17 cellular contexts compared by ENCODE assay signal in the genomic region with DNA sequence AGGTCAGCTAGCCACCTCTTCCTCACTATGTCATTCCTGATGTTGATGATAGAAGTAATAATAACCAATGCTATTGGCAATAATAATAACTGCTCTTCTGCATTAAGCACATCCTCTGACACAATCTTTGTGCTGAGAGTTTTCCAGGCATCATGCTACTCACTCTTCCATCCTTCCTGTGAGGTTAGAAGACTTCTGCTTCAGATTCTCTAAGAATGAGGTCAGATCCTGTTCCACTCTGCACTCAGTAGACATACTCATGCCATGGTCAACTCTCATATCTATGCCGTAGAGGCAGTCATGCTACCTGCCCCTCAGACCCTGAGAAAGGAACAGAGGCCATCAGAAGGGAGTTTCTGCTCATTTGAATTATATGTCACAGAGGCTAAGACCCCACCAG.
DNase-seq lines count a peak whose midpoint lies in the region; ATAC-seq, FAIRE-seq and TF ChIP-seq lines count a peak whose summit lies in the region.
"Had no signal": no experiment of that assay in that cellular context is flagged by ENCODE, and none has a peak within 500 bp of the region (broad histone marks: within the 10 kb centered on the region; RNA-seq: fewer than 3 reads in every experiment).

No MANE protein-coding gene starts in this region.

- no peak overlapping the region for H2BK120ac ChIP-seq in IMR-90 (ENCODE audit: low read depth, low read length)

- H4K91ac ChIP-seq in IMR-90 (ENCODE audit: insufficient read depth, low read depth, low read length), result no peak overlapping the region

- dilution Hi-C loops in IMR-90 (cut with HindIII; ENCODE audit: low sequenced_read_pairs, unreplicated experiment), result no loop called here
- dilution Hi-C loops in endothelial cell of umbilical vein (cut with MboI; ENCODE audit: extremely low pct_ligation_motif_present, low sequenced_read_pairs), result no loop called here

- H2AK9ac ChIP-seq in IMR-90 (replicated peaks; ENCODE audit: low read depth, low read length, poor library complexity), result no peak overlapping the region

- peak overlapping the region; percentile 100 for H3K27ac ChIP-seq in DOHH2 (ENCODE audit: low read depth, low read length)
- no peak overlapping the region for H3K27ac ChIP-seq in IMR-90 (ENCODE audit: insufficient read depth, low read length)
- H3K27ac ChIP-seq in RWPE2 (ENCODE audit: poor library complexity, severe bottlenecking), result no peak overlapping the region
- H3K27ac ChIP-seq in endothelial cell of umbilical vein (ENCODE audit: insufficient read depth, low read depth, low read length), result no peak overlapping the region
- H3K27ac ChIP-seq: A549 had no signal

- H3K56ac ChIP-seq in IMR-90 (ENCODE audit: extremely low read depth, insufficient read depth, low read length), result no peak overlapping the region

- H3K79me2 ChIP-seq in DOHH2 (ENCODE audit: control insufficient read depth, low read length) (no peaks in the 10 kb centered on the region), endothelial cell of umbilical vein (ENCODE audit: control insufficient read depth, insufficient read depth, low read length) (no peaks in the 10 kb centered on the region)

- TF ChIP-seq POLR2A in IMR-90 (IDR thresholded peaks at IDR 0.05; ENCODE audit: low read depth, low read length) (no peak), endothelial cell of umbilical vein (IDR thresholded peaks at IDR 0.05; ENCODE audit: low read depth, low read length) (no peak)

- in situ Hi-C loops in IMR-90 (cut with MboI; ENCODE audit: low sequenced_read_pairs), result no loop called here

- no peak for TF ChIP-seq RAD21 in IMR-90 (IDR thresholded peaks at IDR 0.05; ENCODE audit: low read length)

- H3K9ac ChIP-seq in IMR-90 (ENCODE audit: low read depth, low read length) (no peak overlapping the region), endothelial cell of umbilical vein (replicated peaks; ENCODE audit: extremely low read depth, insufficient read depth, low read length) (no peak overlapping the region)

- no peak overlapping the region for H4K5ac ChIP-seq in IMR-90 (ENCODE audit: low read depth, low read length)

- intact Hi-C loops in IMR-90 (cut with micrococcal nuclease), result no loop called here
- intact Hi-C loops in endothelial cell of umbilical vein (cut with micrococcal nuclease), result no loop called here

- H3K27me3 ChIP-seq in DOHH2 (ENCODE audit: control insufficient read depth, low read length), result no peaks in the 10 kb centered on the region
- H3K27me3 ChIP-seq in IMR-90 (ENCODE audit: control insufficient read depth, insufficient read depth, low read length), result no peaks in the 10 kb centered on the region
- H3K27me3 ChIP-seq in RWPE2 (ENCODE audit: insufficient read depth, poor library complexity, severe bottlenecking), result no peaks in the 10 kb centered on the region
- H3K27me3 ChIP-seq in endothelial cell of umbilical vein (ENCODE audit: control insufficient read depth in 2 of 2, insufficient read depth in 2 of 2, low read length in 2 of 2), result no peaks in the 10 kb centered on the region

- POLR2A ChIA-PET in IMR-90 (lab: Charles Lee; ENCODE audit: unreplicated experiment) (no interaction called here), endothelial cell of umbilical vein (lab: Charles Lee) (no interaction called here)

- no peak overlapping the region for H2BK5ac ChIP-seq in IMR-90 (ENCODE audit: low read depth, low read length, poor library complexity, severe bottlenecking)

- H2BK15ac ChIP-seq in IMR-90 (ENCODE audit: low read depth, low read length), result no peak overlapping the region

- H3K18ac ChIP-seq in IMR-90 (ENCODE audit: low read depth, low read length), result no peak overlapping the region

- WGBS in IMR-90 (ENCODE audit: extremely low coverage in 2 of 2, insufficient read length in 1 of 2), 2 experiments, result no CpG with 5 or more reads among the region's 1 CpG

- BruUV-seq in IMR-90 (replicated peaks; lab: Mats Ljungman, UMichigan) (no TSS peak), endothelial cell of umbilical vein (replicated peaks; lab: Mats Ljungman, UMichigan) (no TSS peak)

- H3K9me3 ChIP-seq in DOHH2 (ENCODE audit: control insufficient read depth, insufficient read depth, low read length) (no peaks in the 10 kb centered on the region), IMR-90 (ENCODE audit: control insufficient read depth, insufficient read depth, low read length) (no peaks in the 10 kb centered on the region), RWPE2 (ENCODE audit: severe bottlenecking) (no peaks in the 10 kb centered on the region), endothelial cell of umbilical vein (replicated peaks; ENCODE audit: control insufficient read depth, insufficient read depth, low read length) (no peaks in the 10 kb centered on the region)
- H3K9me3 ChIP-seq: A549, MG63 had no signal

- H3K4ac ChIP-seq in IMR-90 (ENCODE audit: low read depth, low read length), result no peak overlapping the region

- CTCF ChIA-PET in IMR-90 (lab: Yijun Ruan, JAX), result interaction anchor here (1.3 kb wide), 1 partner anchor 16 kb away, joined by 3 read pairs; no protein-coding TSS in a partner anchor
- CTCF ChIA-PET in endothelial cell of umbilical vein (lab: Charles Lee), result no interaction called here

- peak overlapping the region; percentile 60 for H3K4me3 ChIP-seq in DOHH2 (ENCODE audit: low read length)
- no peak overlapping the region for H3K4me3 ChIP-seq in IMR-90 (ENCODE audit: insufficient read depth, low read depth, low read length)
- no peak overlapping the region for H3K4me3 ChIP-seq in RWPE2 (ENCODE audit: severe bottlenecking)
- no peak overlapping the region for H3K4me3 ChIP-seq in endothelial cell of umbilical vein (replicated peaks in 1 of 3; ENCODE audit: insufficient read depth in 1 of 3, low read depth in 1 of 3, low read length in 3 of 3)
- H3K4me3 ChIP-seq: A549, MG63 had no signal

- no peak overlapping the region for H3K14ac ChIP-seq in IMR-90 (replicated peaks; ENCODE audit: low read depth, low read length)

- TF ChIP-seq CTCF in DOHH2 (IDR thresholded peaks at IDR 0.05; ENCODE audit: low read depth, low read length, poor library complexity, severe bottlenecking) (no peak), IMR-90 (conservative IDR thresholded peaks at IDR 0.05; ENCODE audit: low read depth, low read length) (no peak), RWPE2 (IDR thresholded peaks at IDR 0.05; ENCODE audit: poor library complexity, severe bottlenecking) (no peak), endothelial cell of umbilical vein (IDR thresholded peaks at IDR 0.05; ENCODE audit: extremely low read depth in 1 of 2, insufficient read depth in 1 of 2, low read depth in 1 of 2, low read length in 2 of 2) (no peak)

- H3K23ac ChIP-seq in IMR-90 (ENCODE audit: low read depth, low read length), result no peak overlapping the region

- no peak for ATAC-seq in IMR-90 (ENCODE audit: low read depth)
- ATAC-seq in RWPE2 (ENCODE audit: low read depth), result 0 out of 3 replicates have a peak, but pooled peaks have one; percentile 21
- ATAC-seq in GM21737 (IDR thresholded peaks at IDR 0.05; ENCODE audit: unreplicated experiment), result no peak
- ATAC-seq in HG03378 (IDR thresholded peaks at IDR 0.05; ENCODE audit: unreplicated experiment), result no peak
- ATAC-seq: A549 had no signal

- no peaks in the 10 kb centered on the region for H3K9me2 ChIP-seq in DOHH2 (replicated peaks; ENCODE audit: control insufficient read depth, low read length)

- no peaks in the 10 kb centered on the region for H4K20me1 ChIP-seq in DOHH2 (ENCODE audit: control insufficient read depth, insufficient read depth, low read depth, low read length)
- no peaks in the 10 kb centered on the region for H4K20me1 ChIP-seq in IMR-90 (ENCODE audit: insufficient read depth, low read length)
- H4K20me1 ChIP-seq in endothelial cell of umbilical vein (replicated peaks; ENCODE audit: control insufficient read depth, extremely low read depth, insufficient read depth, low read length), result no peaks in the 10 kb centered on the region

- H2AK5ac ChIP-seq in IMR-90 (ENCODE audit: low read depth, low read length), result no peak overlapping the region

- H2AFZ ChIP-seq in IMR-90 (replicated peaks; ENCODE audit: low read length, poor library complexity), result no peak overlapping the region
- H2AFZ ChIP-seq in endothelial cell of umbilical vein (ENCODE audit: low read depth, low read length), result no peak overlapping the region

- H3F3A ChIP-seq in DOHH2 (ENCODE audit: control insufficient read depth, insufficient read depth), result peaks cover 43% of the 10 kb centered on the region

- H3K4me2 ChIP-seq in DOHH2 (ENCODE audit: low read length) (peak overlapping the region; percentile 62), IMR-90 (ENCODE audit: low read depth, low read length) (no peak overlapping the region), endothelial cell of umbilical vein (ENCODE audit: insufficient read depth, low read length) (no peak overlapping the region)
- H3K4me2 ChIP-seq: A549 had no signal

- no peak overlapping the region for H2BK20ac ChIP-seq in IMR-90 (ENCODE audit: low read depth, low read length)

- no peak for FAIRE-seq in endothelial cell of umbilical vein (lab: Jason Lieb, UNC)
- FAIRE-seq: A549, H1 had no signal

- H3K4me1 ChIP-seq in DOHH2 (ENCODE audit: control insufficient read depth, low read length) (peaks cover 100% of the 10 kb centered on the region), IMR-90 (ENCODE audit: control insufficient read depth, insufficient read depth, low read length) (no peaks in the 10 kb centered on the region), RWPE2 (ENCODE audit: insufficient read depth, poor library complexity, severe bottlenecking) (no peaks in the 10 kb centered on the region), endothelial cell of umbilical vein (ENCODE audit: control insufficient read depth, extremely low read depth, insufficient read depth, low read length) (no peaks in the 10 kb centered on the region)
- H3K4me1 ChIP-seq: A549 had no signal

- no peaks in the 10 kb centered on the region for H3K79me1 ChIP-seq in IMR-90 (ENCODE audit: low read depth in 1 of 2, low read length in 2 of 2)

- peaks cover 2% of the 10 kb centered on the region; the same call in 1 of the 2 replicates for H3K36me3 ChIP-seq in DOHH2 (ENCODE audit: control insufficient read depth, low read length)
- H3K36me3 ChIP-seq in IMR-90 (ENCODE audit: control insufficient read depth, insufficient read depth, low read length), result no peaks in the 10 kb centered on the region
- no peaks in the 10 kb centered on the region for H3K36me3 ChIP-seq in RWPE2 (ENCODE audit: low read depth)
- H3K36me3 ChIP-seq in endothelial cell of umbilical vein (ENCODE audit: control insufficient read depth in 2 of 2, extremely low read depth in 1 of 2, insufficient read depth in 2 of 2, low read length in 2 of 2), result no peaks in the 10 kb centered on the region
- H3K36me3 ChIP-seq: MG63 had no signal

- peak; percentile 30 for DNase-seq in IMR-90
- no peak for DNase-seq in RWPE2 (ENCODE audit: low spot score)
- no peak for DNase-seq in endothelial cell of umbilical vein (ENCODE audit: low read depth, low spot score)
- DNase-seq in NCI-H1417 treated with DMSO at 0.1 percent for 48 hours (lab: John Stamatoyannopoulos, UW), result no peak
- no peak for DNase-seq in hypothalamus (lab: John Stamatoyannopoulos, UW)
- DNase-seq: Calu3; CD4-positive, alpha-beta T cell; MG63; NCI-H1092 treated with DMSO at 0.1 percent for 48 hours; NCI-H1694 treated with DMSO at 0.1 percent for 48 hours; NCI-H345; NCI-H69 had no signal

- H3K9me1 ChIP-seq in IMR-90 (ENCODE audit: insufficient read depth, low read length) (no peaks in the 10 kb centered on the region), endothelial cell of umbilical vein (replicated peaks; ENCODE audit: control insufficient read depth, extremely low read depth, insufficient read depth, low read length) (no peaks in the 10 kb centered on the region)

- H4K8ac ChIP-seq in IMR-90 (ENCODE audit: low read depth in 2 of 2, low read length in 2 of 2), result no peak overlapping the region
